15 cellular contexts compared by ENCODE assay signal in genomic region chr6:108988291-108988690, GRCh38.
"Had no signal": no experiment of that assay in that cellular context is flagged by ENCODE, and none has a peak within 500 bp of the region (broad histone marks: within the 10 kb centered on the region; RNA-seq: fewer than 3 reads in every experiment).

No MANE protein-coding gene starts in this region.

- DNase-seq: activated CD4-positive, alpha-beta T cell treated with anti-CD3 and anti-CD28 coated beads for 4 hours; activated CD8-positive, alpha-beta memory T cell treated with anti-CD3 and anti-CD28 coated beads, Interleukin-2, amount 50 U/mL, for 48 hours; activated CD8-positive, alpha-beta T cell treated with anti-CD3 and anti-CD28 coated beads for 36 hours; effector CD4-positive, alpha-beta T cell; gastrocnemius medialis; hypothalamus; mesenchymal stem cell; retina; T1000; transverse colon had no signal

- H3K27ac Mint-ChIP-seq: activated CD8-positive, alpha-beta T cell treated with anti-CD3 and anti-CD28 coated beads for 36 hours; stimulated activated effector memory CD8-positive, alpha-beta T cell treated with anti-CD3 and anti-CD28 coated beads, Interleukin-12 subunit alpha, Interleukin-12 subunit beta, amount 100 ng/mL, for 72 hours had no signal

- ATAC-seq: activated CD8-positive, alpha-beta T cell treated with anti-CD3 and anti-CD28 coated beads for 36 hours; gastrocnemius medialis; stimulated activated effector memory CD8-positive, alpha-beta T cell treated with anti-CD3 and anti-CD28 coated beads, Interleukin-12 subunit alpha, Interleukin-12 subunit beta, amount 100 ng/mL, for 72 hours had no signal

- H3K9me3 ChIP-seq: gastrocnemius medialis, transverse colon had no signal

- H3K4me3 ChIP-seq: coronary artery, gastrocnemius medialis, smooth muscle cell, transverse colon had no signal

- H3K4me3 Mint-ChIP-seq: activated CD8-positive, alpha-beta T cell treated with anti-CD3 and anti-CD28 coated beads for 36 hours; neural crest cell; stimulated activated effector memory CD8-positive, alpha-beta T cell treated with anti-CD3 and anti-CD28 coated beads, Interleukin-12 subunit alpha, Interleukin-12 subunit beta, amount 100 ng/mL, for 72 hours had no signal

- H3K27me3 ChIP-seq: gastrocnemius medialis, transverse colon had no signal

- H3K27ac ChIP-seq: coronary artery, transverse colon, VCaP had no signal

- H3K9me3 Mint-ChIP-seq: activated CD8-positive, alpha-beta T cell treated with anti-CD3 and anti-CD28 coated beads for 36 hours; neural crest cell; stimulated activated effector memory CD8-positive, alpha-beta T cell treated with anti-CD3 and anti-CD28 coated beads, Interleukin-12 subunit alpha, Interleukin-12 subunit beta, amount 100 ng/mL, for 72 hours had no signal

- H3K27me3 Mint-ChIP-seq: activated CD8-positive, alpha-beta T cell treated with anti-CD3 and anti-CD28 coated beads for 36 hours had no signal

- H3K4me1 Mint-ChIP-seq: neural crest cell had no signal
